28 cellular contexts compared by ENCODE assay signal in genomic region chr12:68798880-68799229, GRCh38.
"Had no signal": no experiment of that assay in that cellular context is flagged by ENCODE, and none has a peak within 500 bp of the region (broad histone marks: within the 10 kb centered on the region; RNA-seq: fewer than 3 reads in every experiment).

No MANE protein-coding gene starts in this region.

- H3K27ac ChIP-seq: body of pancreas, esophagus muscularis mucosa, foreskin keratinocyte, gastrocnemius medialis, heart left ventricle had no signal

- H3K4me3 Mint-ChIP-seq: activated CD4-positive, alpha-beta memory T cell treated with anti-CD3 and anti-CD28 coated beads, Interleukin-2, amount 10 ng/mL, durations not matched to agents 7 days and 5 days; activated CD4-positive, alpha-beta T cell treated with anti-CD3 and anti-CD28 coated beads, Interleukin-2, amount 10 ng/mL, durations not matched to agents 7 days and 5 days; activated naive CD8-positive, alpha-beta T cell; activated T-cell treated with anti-CD3 and anti-CD28 coated beads, Interleukin-2, amount 50 U/mL, for 4 hours; activated T-helper 17 cell treated with anti-CD3 and anti-CD28 coated beads, Interleukin-2, amount 50 U/mL, for 72 hours; effector memory CD8-positive, alpha-beta T cell; WTC11 had no signal

- H3K4me1 Mint-ChIP-seq: activated T-helper 17 cell treated with anti-CD3 and anti-CD28 coated beads, Interleukin-2, amount 50 U/mL, for 72 hours had no signal

- H3K27me3 Mint-ChIP-seq: activated CD4-positive, alpha-beta memory T cell treated with anti-CD3 and anti-CD28 coated beads, Interleukin-2, amount 10 ng/mL, durations not matched to agents 7 days and 5 days; activated CD4-positive, alpha-beta T cell treated with anti-CD3 and anti-CD28 coated beads, Interleukin-2, amount 10 ng/mL, durations not matched to agents 7 days and 5 days; activated naive CD8-positive, alpha-beta T cell; activated T-helper 17 cell treated with anti-CD3 and anti-CD28 coated beads, Interleukin-2, amount 50 U/mL, for 72 hours had no signal

- H3K4me1 ChIP-seq: esophagus muscularis mucosa, gastrocnemius medialis had no signal

- H3K36me3 ChIP-seq: esophagus muscularis mucosa, gastrocnemius medialis, heart left ventricle had no signal

- ATAC-seq: activated T-cell treated with anti-CD3 and anti-CD28 coated beads, Interleukin-2, amount 50 U/mL, for 4 hours; activated T-helper 17 cell treated with anti-CD3 and anti-CD28 coated beads, Interleukin-2, amount 50 U/mL, for 72 hours; body of pancreas; effector memory CD8-positive, alpha-beta T cell; foreskin keratinocyte; gastrocnemius medialis; heart left ventricle; WTC11 had no signal

- H3K9me3 Mint-ChIP-seq: activated CD4-positive, alpha-beta memory T cell treated with anti-CD3 and anti-CD28 coated beads, Interleukin-2, amount 10 ng/mL, durations not matched to agents 7 days and 5 days; activated CD4-positive, alpha-beta T cell treated with anti-CD3 and anti-CD28 coated beads, Interleukin-2, amount 10 ng/mL, durations not matched to agents 7 days and 5 days; activated T-cell treated with anti-CD3 and anti-CD28 coated beads, Interleukin-2, amount 50 U/mL, for 4 hours; activated T-helper 17 cell treated with anti-CD3 and anti-CD28 coated beads, Interleukin-2, amount 50 U/mL, for 72 hours; effector memory CD8-positive, alpha-beta T cell; WTC11 had no signal

- H3K27me3 ChIP-seq: body of pancreas, esophagus muscularis mucosa, foreskin keratinocyte, gastrocnemius medialis, heart left ventricle had no signal

- H3K4me3 ChIP-seq: body of pancreas, esophagus muscularis mucosa, gastrocnemius medialis, heart left ventricle had no signal

- H3K36me3 Mint-ChIP-seq: activated naive CD8-positive, alpha-beta T cell; WTC11 had no signal

- H3K9me3 ChIP-seq: body of pancreas, esophagus muscularis mucosa, gastrocnemius medialis, heart left ventricle had no signal

- H3K27ac Mint-ChIP-seq: activated CD4-positive, alpha-beta memory T cell treated with anti-CD3 and anti-CD28 coated beads, Interleukin-2, amount 10 ng/mL, durations not matched to agents 7 days and 5 days; activated CD4-positive, alpha-beta T cell treated with anti-CD3 and anti-CD28 coated beads, Interleukin-2, amount 10 ng/mL, durations not matched to agents 7 days and 5 days; activated naive CD8-positive, alpha-beta T cell; activated T-helper 17 cell treated with anti-CD3 and anti-CD28 coated beads, Interleukin-2, amount 50 U/mL, for 72 hours; effector memory CD8-positive, alpha-beta T cell; WTC11 had no signal

- DNase-seq: activated CD4-positive, alpha-beta memory T cell treated with anti-CD3 and anti-CD28 coated beads, Interleukin-2, amount 10 ng/mL, durations not matched to agents 7 days and 5 days; activated CD4-positive, alpha-beta T cell treated with anti-CD3 and anti-CD28 coated beads for 1 hour; activated CD4-positive, alpha-beta T cell treated with anti-CD3 and anti-CD28 coated beads for 4 hours; activated CD4-positive, alpha-beta T cell treated with anti-CD3 and anti-CD28 coated beads, Interleukin-2, amount 10 ng/mL, durations not matched to agents 7 days and 5 days; activated CD4-positive, alpha-beta T cell treated with anti-CD3 and anti-CD28 coated beads, Interleukin-2, amount 50 U/mL, for 4 hours; activated effector memory CD4-positive, alpha-beta T cell treated with Interleukin-2 at 50 U/mL for 16 hours; activated gamma-delta T cell treated with Interleukin-2 at 50 U/mL for 16 hours; activated naive CD4-positive, alpha-beta T cell treated with anti-CD3 and anti-CD28 coated beads, Interleukin-2, amount 50 U/mL, for 16 hours; activated naive CD4-positive, alpha-beta T cell treated with Interleukin-2 at 50 U/mL for 16 hours; activated T-cell treated with anti-CD3 and anti-CD28 coated beads, Interleukin-2, amount 50 U/mL, for 4 hours; amygdala; aorta; body of pancreas; caudate nucleus; cortex of kidney; dermis blood vessel endothelial cell; effector CD4-positive, alpha-beta T cell; effector memory CD8-positive, alpha-beta T cell; erythroblast; foreskin keratinocyte; gastrocnemius medialis; glutamatergic neuron; heart left ventricle; T-helper 2 cell had no signal
